In genomic region chr1:228141082-228141870, GRCh38 we compare ENCODE assay signal across 8 cellular contexts. TPM values are rescaled to one million over a fixed set of nuclear protein-coding genes. Genes with fewer than 3 reads are reported as not detected.
DNase-seq lines count a peak whose midpoint lies in the region; ATAC-seq, FAIRE-seq and TF ChIP-seq lines count a peak whose summit lies in the region.

No MANE protein-coding gene starts in this region.

- H3K36me3 ChIP-seq in esophagus muscularis mucosa, result peaks cover 4 to 22% (median 17%) of the 10 kb centered on the region in 4 donors

- peak overlapping the region; percentile 95 to 96 for H3K27ac Mint-ChIP-seq in natural killer cell

- H3K27me3 Mint-ChIP-seq in natural killer cell (ENCODE audit: low read depth in 2 of 2), result no peaks in the 10 kb centered on the region

- H3K9me3 ChIP-seq in esophagus muscularis mucosa, result no peaks in the 10 kb centered on the region

- TF ChIP-seq POLR2A in esophagus muscularis mucosa (IDR thresholded peaks at IDR 0.05; ENCODE audit: low read depth), result no peak

- ATAC-seq in natural killer cell, result no peak
- ATAC-seq in GM21367 (IDR thresholded peaks at IDR 0.05; ENCODE audit: unreplicated experiment), result no peak

- DNase-seq in 8988T, result peak; percentile 51
- peak; percentile 18 for DNase-seq in GM18507 (ENCODE audit: extremely low spot score, insufficient read length, low read depth)
- DNase-seq in esophagus muscularis mucosa (ENCODE audit: extremely low spot score), result no peak
- DNase-seq in natural killer cell, result no peak
- no peak for DNase-seq in effector CD4-positive, alpha-beta T cell
- DNase-seq in GDM1 (lab: John Stamatoyannopoulos, UW), result no peak

- H3K4me1 Mint-ChIP-seq in natural killer cell, result peaks cover 22 to 56% of the 10 kb centered on the region in 2 donors

- H3K4me3 ChIP-seq in esophagus muscularis mucosa, result peak overlapping the region; percentile 81 to 96 (median 94)

- peak; percentile 35 for FAIRE-seq in GM18507 (lab: Jason Lieb, UNC)

- H3K27me3 ChIP-seq in esophagus muscularis mucosa, result no peaks in the 10 kb centered on the region

- peak overlapping the region; percentile 98 for H3K4me3 Mint-ChIP-seq in natural killer cell

- TF ChIP-seq CTCF in VCaP (conservative IDR thresholded peaks at IDR 0.05), result no peak
- TF ChIP-seq CTCF in esophagus muscularis mucosa (IDR thresholded peaks at IDR 0.05), result no peak
- TF ChIP-seq CTCF in natural killer cell (IDR thresholded peaks at IDR 0.05), result no peak

- H3K27ac ChIP-seq in VCaP (peak overlapping the region; percentile 60), esophagus muscularis mucosa (replicated peaks in 1 of 4) (peak overlapping the region; percentile 94 to 99 (median 98))

- 21% methylated on average over 11 of the region's 28 CpGs for WGBS in esophagus muscularis mucosa

- H3K9me3 Mint-ChIP-seq in natural killer cell, result no peaks in the 10 kb centered on the region

- intact Hi-C loops in esophagus muscularis mucosa (cut with DNase I), result no loop called here
- intact Hi-C loops in natural killer cell (cut with micrococcal nuclease), result no loop called here

- TF ChIP-seq EP300 in esophagus muscularis mucosa (IDR thresholded peaks at IDR 0.05), result no peak

- H3K36me3 Mint-ChIP-seq in natural killer cell, result no peaks in the 10 kb centered on the region

- peaks cover 43 to 62% (median 61%) of the 10 kb centered on the region in 4 donors for H3K4me1 ChIP-seq in esophagus muscularis mucosa

RNA-seq across cellular contexts. Expression of gene GUK1, which starts 1.2 kb away (rescaled TPM):
- 100 to 1,000 TPM; 292 to 354 (median 305) TPM for total RNA-seq in esophagus muscularis mucosa
- total RNA-seq in natural killer cell, result 100 to 1,000 TPM; 292 to 313 (median 308) TPM

RNA-seq across cellular contexts. Expression of gene GJC2, which starts 8.5 kb away (rescaled TPM):
- 10 to 100 TPM in 1 of 4 donors, 1 to 10 TPM in 3; 6.0 to 11.3 (median 7.8) TPM for total RNA-seq in esophagus muscularis mucosa
- total RNA-seq in natural killer cell, result 1 to 10 TPM; 1.0 to 2.2 (median 1.7) TPM

RNA-seq across cellular contexts. Expression of gene IBA57, which starts 24.3 kb away (rescaled TPM):
- total RNA-seq in esophagus muscularis mucosa (10 to 100 TPM in 1 of 4 donors, 1 to 10 TPM in 3; 3.7 to 11.8 (median 6.6) TPM), natural killer cell (10 to 100 TPM; 13.3 to 14.1 (median 13.8) TPM)

RNA-seq across cellular contexts. Expression of gene MRPL55, which starts 32.2 kb away (rescaled TPM):
- total RNA-seq in esophagus muscularis mucosa (10 to 100 TPM; 52.3 to 64.9 (median 60.1) TPM), natural killer cell (10 to 100 TPM; 50.0 to 70.6 (median 64.1) TPM)

RNA-seq across cellular contexts. Expression of gene C1orf35, which starts 38.2 kb away (rescaled TPM):
- total RNA-seq in esophagus muscularis mucosa (10 to 100 TPM; 11.2 to 24.3 (median 11.9) TPM), natural killer cell (10 to 100 TPM; 18.9 to 21.6 (median 19.6) TPM)

Comparison
In these comparisons a context has a peak if more than half of its experiments do, and no peak if none do; other contexts are left out.
1. DNase-seq: peak in 8988T (single experiment) and GM18507 (single experiment); none in esophagus muscularis mucosa (single experiment), natural killer cell (single experiment), effector CD4-positive, alpha-beta T cell (single experiment) and GDM1 (single experiment).